ENCODE assay signal across 27 cellular contexts in the genomic region with DNA sequence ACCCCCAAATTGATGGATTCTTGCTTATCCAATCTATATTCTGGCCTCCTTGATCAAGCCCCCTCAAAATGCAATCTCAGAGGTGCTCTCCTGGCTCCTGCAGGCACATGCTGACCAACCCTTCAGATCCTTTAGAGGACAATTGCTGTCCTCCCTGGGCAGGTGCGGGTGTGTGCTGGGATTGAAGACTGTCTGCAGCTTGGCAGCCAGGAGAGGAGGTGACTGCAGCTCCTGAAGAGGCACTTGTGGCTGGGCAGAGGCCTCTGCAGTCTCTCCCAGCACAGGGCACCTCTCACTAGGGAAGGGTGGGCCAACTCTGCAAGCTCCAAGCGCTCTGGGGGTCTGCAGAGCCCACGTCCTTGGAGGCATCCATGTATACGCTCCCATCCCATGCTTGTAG. TPM values are rescaled to one million over a fixed set of nuclear protein-coding genes. Genes with fewer than 3 reads are reported as not detected.
"Had no signal": no experiment of that assay in that cellular context is flagged by ENCODE, and none has a peak within 500 bp of the region (broad histone marks: within the 10 kb centered on the region; RNA-seq: fewer than 3 reads in every experiment).

No MANE protein-coding gene starts in this region.

- H3K4me2 ChIP-seq: SK-N-SH had no signal

- H3K36me3 Mint-ChIP-seq: activated CD8-positive, alpha-beta memory T cell treated with anti-CD3 and anti-CD28 coated beads, Interleukin-2, amount 10 ng/mL, durations not matched to agents 7 days and 5 days; activated naive CD4-positive, alpha-beta T cell treated with anti-CD3 and anti-CD28 coated beads, Interleukin-2, amount 10 ng/mL, durations not matched to agents 7 days and 5 days; activated naive CD8-positive, alpha-beta T cell treated with anti-CD3 and anti-CD28 coated beads for 36 hours; WTC11 had no signal

- H3K4me3 Mint-ChIP-seq: activated CD8-positive, alpha-beta memory T cell treated with anti-CD3 and anti-CD28 coated beads, Interleukin-2, amount 10 ng/mL, durations not matched to agents 7 days and 5 days; activated naive CD4-positive, alpha-beta T cell treated with anti-CD3 and anti-CD28 coated beads, Interleukin-2, amount 10 ng/mL, durations not matched to agents 7 days and 5 days; activated naive CD8-positive, alpha-beta T cell treated with anti-CD3 and anti-CD28 coated beads for 36 hours; activated T-cell treated with anti-CD3 and anti-CD28 coated beads, Interleukin-2, amount 50 U/mL, for 24 hours; WTC11 had no signal

- H3K36me3 ChIP-seq: Peyer's patch, SJCRH30 had no signal

- DNase-seq: activated CD4-positive, alpha-beta T cell treated with anti-CD3 and anti-CD28 coated beads, Interleukin-2, amount 50 U/mL, for 1 hour; activated CD4-positive, CD25-positive, alpha-beta regulatory T cell treated with anti-CD3 and anti-CD28 coated beads, Interleukin-2, amount 50 U/mL, for 72 hours; activated CD8-positive, alpha-beta memory T cell treated with anti-CD3 and anti-CD28 coated beads, Interleukin-2, amount 10 ng/mL, durations not matched to agents 7 days and 5 days; activated gamma-delta T cell treated with Interleukin-2 at 50 U/mL for 16 hours; activated naive CD4-positive, alpha-beta T cell treated with anti-CD3 and anti-CD28 coated beads, Interleukin-2, amount 10 ng/mL, durations not matched to agents 7 days and 5 days; activated naive CD8-positive, alpha-beta T cell treated with anti-CD3 and anti-CD28 coated beads for 36 hours; activated T-cell treated with anti-CD3 and anti-CD28 coated beads, Interleukin-2, amount 50 U/mL, for 24 hours; aorta; body of pancreas; central memory CD4-positive, alpha-beta T cell; IMR-90; Kasumi-1; KBM-7; NCI-H1105 treated with DMSO at 0.1 percent for 48 hours; NCI-H1436 treated with DMSO at 0.1 percent for 48 hours; NCI-H187 treated with DMSO at 0.1 percent for 48 hours; NCI-H2081 treated with DMSO at 0.1 percent for 48 hours; NCI-H226; NCI-H526; NCI-H82; Peyer's patch; Right ventricle myocardium superior; SJCRH30; SK-N-SH; T-helper 9 cell had no signal

- ATAC-seq: activated CD8-positive, alpha-beta memory T cell treated with anti-CD3 and anti-CD28 coated beads, Interleukin-2, amount 10 ng/mL, durations not matched to agents 7 days and 5 days; body of pancreas; WTC11 had no signal

- H3K27me3 Mint-ChIP-seq: activated CD8-positive, alpha-beta memory T cell treated with anti-CD3 and anti-CD28 coated beads, Interleukin-2, amount 10 ng/mL, durations not matched to agents 7 days and 5 days; activated naive CD4-positive, alpha-beta T cell treated with anti-CD3 and anti-CD28 coated beads, Interleukin-2, amount 10 ng/mL, durations not matched to agents 7 days and 5 days; activated naive CD8-positive, alpha-beta T cell treated with anti-CD3 and anti-CD28 coated beads for 36 hours; activated T-cell treated with anti-CD3 and anti-CD28 coated beads, Interleukin-2, amount 50 U/mL, for 24 hours had no signal

- H3K4me3 ChIP-seq: body of pancreas, Peyer's patch, SJCRH30 had no signal

- H3K9me3 Mint-ChIP-seq: activated naive CD4-positive, alpha-beta T cell treated with anti-CD3 and anti-CD28 coated beads, Interleukin-2, amount 10 ng/mL, durations not matched to agents 7 days and 5 days; activated naive CD8-positive, alpha-beta T cell treated with anti-CD3 and anti-CD28 coated beads for 36 hours; activated T-cell treated with anti-CD3 and anti-CD28 coated beads, Interleukin-2, amount 50 U/mL, for 24 hours; WTC11 had no signal

- H3K9me3 ChIP-seq: body of pancreas, Peyer's patch, SJCRH30, SK-N-SH had no signal

- H3K9ac ChIP-seq: SK-N-SH had no signal

- H3K27ac ChIP-seq: body of pancreas, Peyer's patch, RWPE1, SJCRH30 had no signal

- H3K27ac Mint-ChIP-seq: activated CD8-positive, alpha-beta memory T cell treated with anti-CD3 and anti-CD28 coated beads, Interleukin-2, amount 10 ng/mL, durations not matched to agents 7 days and 5 days; activated naive CD8-positive, alpha-beta T cell treated with anti-CD3 and anti-CD28 coated beads for 36 hours; WTC11 had no signal

- H3K27me3 ChIP-seq: body of pancreas, Peyer's patch, SJCRH30 had no signal

RNA-seq across cellular contexts. Expression of gene ZC3H12D, which starts 56.2 kb away (rescaled TPM):
- total RNA-seq: SJCRH30 had no signal
